1 cellular context compared by ENCODE assay signal in genomic region chr4:77156533-77156911, GRCh38.
A peak's percentile ranks its signal among the peaks of the same experiment; 100 is the strongest.
TF ChIP-seq lines count a peak whose summit lies in the region.

No MANE protein-coding gene starts in this region.

TF ChIP-seq in K562, 482 proteins besides CTCF, POLR2A, EP300 and RAD21 (continued from another document and continues in another):
- no peak for TF ChIP-seq TRIM28 (IDR thresholded peaks at IDR 0.05)
- TF ChIP-seq TAF9B (IDR thresholded peaks at IDR 0.05; ENCODE audit: partially characterized antibody), result no peak
- TF ChIP-seq, protein P1, sequence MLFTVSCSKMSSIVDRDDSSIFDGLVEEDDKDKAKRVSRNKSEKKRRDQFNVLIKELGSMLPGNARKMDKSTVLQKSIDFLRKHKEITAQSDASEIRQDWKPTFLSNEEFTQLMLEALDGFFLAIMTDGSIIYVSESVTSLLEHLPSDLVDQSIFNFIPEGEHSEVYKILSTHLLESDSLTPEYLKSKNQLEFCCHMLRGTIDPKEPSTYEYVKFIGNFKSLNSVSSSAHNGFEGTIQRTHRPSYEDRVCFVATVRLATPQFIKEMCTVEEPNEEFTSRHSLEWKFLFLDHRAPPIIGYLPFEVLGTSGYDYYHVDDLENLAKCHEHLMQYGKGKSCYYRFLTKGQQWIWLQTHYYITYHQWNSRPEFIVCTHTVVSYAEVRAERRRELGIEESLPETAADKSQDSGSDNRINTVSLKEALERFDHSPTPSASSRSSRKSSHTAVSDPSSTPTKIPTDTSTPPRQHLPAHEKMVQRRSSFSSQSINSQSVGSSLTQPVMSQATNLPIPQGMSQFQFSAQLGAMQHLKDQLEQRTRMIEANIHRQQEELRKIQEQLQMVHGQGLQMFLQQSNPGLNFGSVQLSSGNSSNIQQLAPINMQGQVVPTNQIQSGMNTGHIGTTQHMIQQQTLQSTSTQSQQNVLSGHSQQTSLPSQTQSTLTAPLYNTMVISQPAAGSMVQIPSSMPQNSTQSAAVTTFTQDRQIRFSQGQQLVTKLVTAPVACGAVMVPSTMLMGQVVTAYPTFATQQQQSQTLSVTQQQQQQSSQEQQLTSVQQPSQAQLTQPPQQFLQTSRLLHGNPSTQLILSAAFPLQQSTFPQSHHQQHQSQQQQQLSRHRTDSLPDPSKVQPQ (CRISPR knock-in tag; IDR thresholded peaks at IDR 0.05; ENCODE audit: borderline replicate concordance), result no peak
- TF ChIP-seq TRIM24 (IDR thresholded peaks at IDR 0.05), result no peak
- TF ChIP-seq FOXA1 (IDR thresholded peaks at IDR 0.05; ENCODE audit: borderline replicate concordance), result no peak
- TF ChIP-seq, protein P2, sequence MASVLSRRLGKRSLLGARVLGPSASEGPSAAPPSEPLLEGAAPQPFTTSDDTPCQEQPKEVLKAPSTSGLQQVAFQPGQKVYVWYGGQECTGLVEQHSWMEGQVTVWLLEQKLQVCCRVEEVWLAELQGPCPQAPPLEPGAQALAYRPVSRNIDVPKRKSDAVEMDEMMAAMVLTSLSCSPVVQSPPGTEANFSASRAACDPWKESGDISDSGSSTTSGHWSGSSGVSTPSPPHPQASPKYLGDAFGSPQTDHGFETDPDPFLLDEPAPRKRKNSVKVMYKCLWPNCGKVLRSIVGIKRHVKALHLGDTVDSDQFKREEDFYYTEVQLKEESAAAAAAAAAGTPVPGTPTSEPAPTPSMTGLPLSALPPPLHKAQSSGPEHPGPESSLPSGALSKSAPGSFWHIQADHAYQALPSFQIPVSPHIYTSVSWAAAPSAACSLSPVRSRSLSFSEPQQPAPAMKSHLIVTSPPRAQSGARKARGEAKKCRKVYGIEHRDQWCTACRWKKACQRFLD (CRISPR knock-in tag; IDR thresholded peaks at IDR 0.05), result peak; percentile 47; the same call in 1 of the 2 replicates
- no peak for TF ChIP-seq ADNP (tag; IDR thresholded peaks at IDR 0.05)
- TF ChIP-seq TAF1 (IDR thresholded peaks at IDR 0.05; ENCODE audit: control insufficient read depth, extremely low read depth, insufficient read depth, low read length, severe bottlenecking), result peak; percentile 47
- TF ChIP-seq COPS2 (conservative IDR thresholded peaks at IDR 0.05), result no peak
- TF ChIP-seq NFYB (IDR thresholded peaks at IDR 0.05; ENCODE audit: extremely low read depth, insufficient read length), result peak; percentile 91
- TF ChIP-seq ELF4 (CRISPR knock-in tag; IDR thresholded peaks at IDR 0.05), result no peak
- no peak for TF ChIP-seq ZFP36 (IDR thresholded peaks at IDR 0.05; ENCODE audit: low read depth, low read length, partially characterized antibody)
- peak; percentile 62 for TF ChIP-seq MEIS2 (IDR thresholded peaks at IDR 0.05; ENCODE audit: partially characterized antibody)
- no peak for TF ChIP-seq ATF4 (CRISPR knock-in tag; IDR thresholded peaks at IDR 0.05)
- no peak for TF ChIP-seq ZNF717 (CRISPR knock-in tag; IDR thresholded peaks at IDR 0.05)
- TF ChIP-seq HDGF (IDR thresholded peaks at IDR 0.05), result no peak
- TF ChIP-seq, protein P3, sequence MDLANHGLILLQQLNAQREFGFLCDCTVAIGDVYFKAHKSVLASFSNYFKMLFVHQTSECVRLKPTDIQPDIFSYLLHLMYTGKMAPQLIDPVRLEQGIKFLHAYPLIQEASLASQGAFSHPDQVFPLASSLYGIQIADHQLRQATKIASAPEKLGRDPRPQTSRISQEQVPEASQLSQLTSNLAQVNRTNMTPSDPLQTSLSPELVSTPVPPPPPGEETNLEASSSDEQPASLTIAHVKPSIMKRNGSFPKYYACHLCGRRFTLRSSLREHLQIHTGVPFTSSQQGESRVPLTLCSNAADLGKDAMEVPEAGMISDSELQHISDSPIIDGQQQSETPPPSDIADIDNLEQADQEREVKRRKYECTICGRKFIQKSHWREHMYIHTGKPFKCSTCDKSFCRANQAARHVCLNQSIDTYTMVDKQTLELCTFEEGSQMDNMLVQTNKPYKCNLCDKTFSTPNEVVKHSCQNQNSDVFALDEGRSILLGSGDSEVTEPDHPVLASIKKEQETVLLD (IDR thresholded peaks at IDR 0.05), result peak; percentile 61; the same call in 1 of the 2 replicates
- no peak for TF ChIP-seq SREBF2 (CRISPR knock-in tag; IDR thresholded peaks at IDR 0.05)
- TF ChIP-seq, protein P4, sequence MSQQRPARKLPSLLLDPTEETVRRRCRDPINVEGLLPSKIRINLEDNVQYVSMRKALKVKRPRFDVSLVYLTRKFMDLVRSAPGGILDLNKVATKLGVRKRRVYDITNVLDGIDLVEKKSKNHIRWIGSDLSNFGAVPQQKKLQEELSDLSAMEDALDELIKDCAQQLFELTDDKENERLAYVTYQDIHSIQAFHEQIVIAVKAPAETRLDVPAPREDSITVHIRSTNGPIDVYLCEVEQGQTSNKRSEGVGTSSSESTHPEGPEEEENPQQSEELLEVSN (IDR thresholded peaks at IDR 0.05; ENCODE audit: borderline replicate concordance in 1 of 2, extremely low read depth in 1 of 2, insufficient read depth in 1 of 2, insufficient read length in 1 of 2, low read depth in 1 of 2, low read length in 1 of 2, poor library complexity in 1 of 2, severe bottlenecking in 1 of 2), result peak in 1 of 2 experiments; percentile 4
- TF ChIP-seq SIX5 (IDR thresholded peaks at IDR 0.05; ENCODE audit: borderline replicate concordance in 1 of 2, insufficient read depth in 1 of 2, low read depth in 1 of 2, low read length in 2 of 2), result no peak
- no peak for TF ChIP-seq MBD1 (CRISPR knock-in tag; IDR thresholded peaks at IDR 0.05)
- TF ChIP-seq ZNF282 (CRISPR knock-in tag; IDR thresholded peaks at IDR 0.05), result no peak
- TF ChIP-seq PHB2 (IDR thresholded peaks at IDR 0.05; ENCODE audit: low read depth), result no peak
- no peak for TF ChIP-seq ZNF354B (CRISPR knock-in tag; IDR thresholded peaks at IDR 0.05)
- no peak for TF ChIP-seq SAP30 (IDR thresholded peaks at IDR 0.05; ENCODE audit: borderline replicate concordance, insufficient read depth, low read depth, low read length, poor library complexity, severe bottlenecking)
- peak; percentile 64 for TF ChIP-seq RBM25 (IDR thresholded peaks at IDR 0.05; ENCODE audit: low read depth, low read length, severe bottlenecking)
- no peak for TF ChIP-seq LARP7 (IDR thresholded peaks at IDR 0.05)
- no peak for TF ChIP-seq ZNF436 (CRISPR knock-in tag; IDR thresholded peaks at IDR 0.05)
- no peak for TF ChIP-seq KAT7 (CRISPR knock-in tag; IDR thresholded peaks at IDR 0.05; ENCODE audit: borderline replicate concordance)
- no peak for TF ChIP-seq SNAPC5 (CRISPR knock-in tag; IDR thresholded peaks at IDR 0.05)
- TF ChIP-seq ZNF76 (CRISPR knock-in tag; IDR thresholded peaks at IDR 0.05; ENCODE audit: borderline replicate concordance), result no peak
- TF ChIP-seq HDAC2 (IDR thresholded peaks at IDR 0.05), result no peak
- TF ChIP-seq ZNF75A (CRISPR knock-in tag; IDR thresholded peaks at IDR 0.05), result no peak
- no peak for TF ChIP-seq SMAD4 (CRISPR knock-in tag; conservative IDR thresholded peaks at IDR 0.05)
- TF ChIP-seq SAFB2 (IDR thresholded peaks at IDR 0.05; ENCODE audit: borderline replicate concordance, low read depth, low read length, severe bottlenecking), result no peak
- no peak for TF ChIP-seq ETV6 (IDR thresholded peaks at IDR 0.05; ENCODE audit: borderline replicate concordance in 1 of 2, low read depth in 2 of 2, low read length in 1 of 2)
- no peak for TF ChIP-seq ETV6 (CRISPR knock-in tag; IDR thresholded peaks at IDR 0.05; ENCODE audit: borderline replicate concordance)
- no peak for TF ChIP-seq ZBTB26 (CRISPR knock-in tag; IDR thresholded peaks at IDR 0.05)
- no peak for TF ChIP-seq HNRNPL (IDR thresholded peaks at IDR 0.05; ENCODE audit: low read depth, low read length)
- TF ChIP-seq, protein P5, sequence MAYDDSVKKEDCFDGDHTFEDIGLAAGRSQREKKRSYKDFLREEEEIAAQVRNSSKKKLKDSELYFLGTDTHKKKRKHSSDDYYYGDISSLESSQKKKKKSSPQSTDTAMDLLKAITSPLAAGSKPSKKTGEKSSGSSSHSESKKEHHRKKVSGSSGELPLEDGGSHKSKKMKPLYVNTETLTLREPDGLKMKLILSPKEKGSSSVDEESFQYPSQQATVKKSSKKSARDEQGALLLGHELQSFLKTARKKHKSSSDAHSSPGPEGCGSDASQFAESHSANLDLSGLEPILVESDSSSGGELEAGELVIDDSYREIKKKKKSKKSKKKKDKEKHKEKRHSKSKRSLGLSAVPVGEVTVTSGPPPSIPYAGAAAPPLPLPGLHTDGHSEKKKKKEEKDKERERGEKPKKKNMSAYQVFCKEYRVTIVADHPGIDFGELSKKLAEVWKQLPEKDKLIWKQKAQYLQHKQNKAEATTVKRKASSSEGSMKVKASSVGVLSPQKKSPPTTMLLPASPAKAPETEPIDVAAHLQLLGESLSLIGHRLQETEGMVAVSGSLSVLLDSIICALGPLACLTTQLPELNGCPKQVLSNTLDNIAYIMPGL (CRISPR knock-in tag; IDR thresholded peaks at IDR 0.05), result no peak
- TF ChIP-seq NR2C1 (IDR thresholded peaks at IDR 0.05), result no peak
- TF ChIP-seq NR2C1 (tag; IDR thresholded peaks at IDR 0.05), result no peak
- no peak for TF ChIP-seq ZKSCAN8 (CRISPR knock-in tag; IDR thresholded peaks at IDR 0.05)
- TF ChIP-seq, protein P6, sequence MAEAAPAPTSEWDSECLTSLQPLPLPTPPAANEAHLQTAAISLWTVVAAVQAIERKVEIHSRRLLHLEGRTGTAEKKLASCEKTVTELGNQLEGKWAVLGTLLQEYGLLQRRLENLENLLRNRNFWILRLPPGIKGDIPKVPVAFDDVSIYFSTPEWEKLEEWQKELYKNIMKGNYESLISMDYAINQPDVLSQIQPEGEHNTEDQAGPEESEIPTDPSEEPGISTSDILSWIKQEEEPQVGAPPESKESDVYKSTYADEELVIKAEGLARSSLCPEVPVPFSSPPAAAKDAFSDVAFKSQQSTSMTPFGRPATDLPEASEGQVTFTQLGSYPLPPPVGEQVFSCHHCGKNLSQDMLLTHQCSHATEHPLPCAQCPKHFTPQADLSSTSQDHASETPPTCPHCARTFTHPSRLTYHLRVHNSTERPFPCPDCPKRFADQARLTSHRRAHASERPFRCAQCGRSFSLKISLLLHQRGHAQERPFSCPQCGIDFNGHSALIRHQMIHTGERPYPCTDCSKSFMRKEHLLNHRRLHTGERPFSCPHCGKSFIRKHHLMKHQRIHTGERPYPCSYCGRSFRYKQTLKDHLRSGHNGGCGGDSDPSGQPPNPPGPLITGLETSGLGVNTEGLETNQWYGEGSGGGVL (CRISPR knock-in tag; IDR thresholded peaks at IDR 0.05), result no peak
- no peak for TF ChIP-seq NR2C2 (CRISPR knock-in tag; IDR thresholded peaks at IDR 0.05)
- TF ChIP-seq NR2C2 (tag; IDR thresholded peaks at IDR 0.05), result 0 out of 2 replicates have a peak, but pooled peaks have one; percentile 14
- no peak for TF ChIP-seq ZKSCAN3 (CRISPR knock-in tag; IDR thresholded peaks at IDR 0.05)
- TF ChIP-seq, protein P7, sequence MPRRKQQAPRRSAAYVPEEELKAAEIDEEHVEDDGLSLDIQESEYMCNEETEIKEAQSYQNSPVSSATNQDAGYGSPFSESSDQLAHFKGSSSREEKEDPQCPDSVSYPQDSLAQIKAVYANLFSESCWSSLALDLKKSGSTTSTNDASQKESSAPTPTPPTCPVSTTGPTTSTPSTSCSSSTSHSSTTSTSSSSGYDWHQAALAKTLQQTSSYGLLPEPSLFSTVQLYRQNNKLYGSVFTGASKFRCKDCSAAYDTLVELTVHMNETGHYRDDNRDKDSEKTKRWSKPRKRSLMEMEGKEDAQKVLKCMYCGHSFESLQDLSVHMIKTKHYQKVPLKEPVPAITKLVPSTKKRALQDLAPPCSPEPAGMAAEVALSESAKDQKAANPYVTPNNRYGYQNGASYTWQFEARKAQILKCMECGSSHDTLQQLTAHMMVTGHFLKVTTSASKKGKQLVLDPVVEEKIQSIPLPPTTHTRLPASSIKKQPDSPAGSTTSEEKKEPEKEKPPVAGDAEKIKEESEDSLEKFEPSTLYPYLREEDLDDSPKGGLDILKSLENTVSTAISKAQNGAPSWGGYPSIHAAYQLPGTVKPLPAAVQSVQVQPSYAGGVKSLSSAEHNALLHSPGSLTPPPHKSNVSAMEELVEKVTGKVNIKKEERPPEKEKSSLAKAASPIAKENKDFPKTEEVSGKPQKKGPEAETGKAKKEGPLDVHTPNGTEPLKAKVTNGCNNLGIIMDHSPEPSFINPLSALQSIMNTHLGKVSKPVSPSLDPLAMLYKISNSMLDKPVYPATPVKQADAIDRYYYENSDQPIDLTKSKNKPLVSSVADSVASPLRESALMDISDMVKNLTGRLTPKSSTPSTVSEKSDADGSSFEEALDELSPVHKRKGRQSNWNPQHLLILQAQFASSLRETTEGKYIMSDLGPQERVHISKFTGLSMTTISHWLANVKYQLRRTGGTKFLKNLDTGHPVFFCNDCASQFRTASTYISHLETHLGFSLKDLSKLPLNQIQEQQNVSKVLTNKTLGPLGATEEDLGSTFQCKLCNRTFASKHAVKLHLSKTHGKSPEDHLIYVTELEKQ (CRISPR knock-in tag; IDR thresholded peaks at IDR 0.05), result no peak
